In genomic region chr1:56576880-56577858, GRCh38 we compare ENCODE assay signal across 7 cellular contexts. TPM values are rescaled to one million over a fixed set of nuclear protein-coding genes. Genes with fewer than 3 reads are reported as not detected.
DNase-seq lines count a peak whose midpoint lies in the region; ATAC-seq and TF ChIP-seq lines count a peak whose summit lies in the region.

No MANE protein-coding gene starts in this region.

- TF ChIP-seq CTCF in GM20000 (IDR thresholded peaks at IDR 0.05; ENCODE audit: extremely low read depth, missing control alignments): no peak
- TF ChIP-seq CTCF in PC-3 (conservative IDR thresholded peaks at IDR 0.05; ENCODE audit: low read depth, low read length): peak; percentile 69
- TF ChIP-seq CTCF in fibroblast of villous mesenchyme (IDR thresholded peaks at IDR 0.05; ENCODE audit: insufficient read depth, low read depth, low read length): peak; percentile 34
- peak; percentile 25 for TF ChIP-seq CTCF in parathyroid adenoma (IDR thresholded peaks at IDR 0.05)

- H3K4me2 ChIP-seq in PC-3 (ENCODE audit: low read length) (peak overlapping the region; percentile 91), parathyroid adenoma (ENCODE audit: low read length) (peak overlapping the region; percentile 85)

- no peaks in the 10 kb centered on the region for H3K4me1 Mint-ChIP-seq in stimulated activated effector memory CD8-positive, alpha-beta T cell treated with anti-CD3 and anti-CD28 coated beads, Interleukin-12 subunit alpha, Interleukin-12 subunit beta, amount 100 ng/mL, for 72 hours
- peaks cover 0 to 13% (median 6%) of the 10 kb centered on the region in 7 donors for H3K4me1 Mint-ChIP-seq in naive thymus-derived CD4-positive, alpha-beta T cell

- H2AFZ ChIP-seq in PC-3 (ENCODE audit: low read length) (no peak overlapping the region), parathyroid adenoma (peak overlapping the region; percentile 2)

- H3K9ac ChIP-seq in PC-3 (ENCODE audit: low read length): peak overlapping the region; percentile 73
- H3K9ac ChIP-seq in parathyroid adenoma: no peak overlapping the region

- TSS peak; percentile 61 for BruUV-seq in PC-3 (replicated peaks; lab: Mats Ljungman, UMichigan)

- H3K27me3 Mint-ChIP-seq in naive thymus-derived CD4-positive, alpha-beta T cell: peaks cover 42 to 52% (median 47%) of the 10 kb centered on the region in 5 donors

- H3K27me3 ChIP-seq in PC-3 (ENCODE audit: low read length) (no peaks in the 10 kb centered on the region), parathyroid adenoma (ENCODE audit: control insufficient read depth, insufficient read depth, low read length) (no peaks in the 10 kb centered on the region)
- no peaks in the 10 kb centered on the region for H3K27me3 ChIP-seq in naive thymus-derived CD4-positive, alpha-beta T cell (ENCODE audit: control insufficient read depth in 2 of 2, insufficient read depth in 2 of 2, low read length in 2 of 2)

- CTCF ChIA-PET in PC-3 (lab: Charles Lee): interaction anchor here (0.6 to 1.1 kb wide), 4 partner anchors 31 to 1070 kb away, joined by 3 to 6 read pairs (median 4); no protein-coding TSS in a partner anchor
- CTCF ChIA-PET in naive thymus-derived CD4-positive, alpha-beta T cell (lab: Charles Lee): no interaction called here

- peak overlapping the region; percentile 94 for H3K4me3 ChIP-seq in PC-3 (ENCODE audit: low read length)
- peak overlapping the region; percentile 75 for H3K4me3 ChIP-seq in fibroblast of villous mesenchyme (ENCODE audit: low read depth, low read length)
- H3K4me3 ChIP-seq in parathyroid adenoma (ENCODE audit: low read depth, low read length): peak overlapping the region; percentile 94
- H3K4me3 ChIP-seq in naive thymus-derived CD4-positive, alpha-beta T cell (ENCODE audit: low read length): no peak overlapping the region

- H3K4me3 Mint-ChIP-seq in stimulated activated effector memory CD8-positive, alpha-beta T cell treated with anti-CD3 and anti-CD28 coated beads, Interleukin-12 subunit alpha, Interleukin-12 subunit beta, amount 100 ng/mL, for 72 hours: no peak overlapping the region
- peak overlapping the region in 1 of 10 donors; percentile 9 for H3K4me3 Mint-ChIP-seq in naive thymus-derived CD4-positive, alpha-beta T cell

- no peaks in the 10 kb centered on the region for H3K36me3 Mint-ChIP-seq in stimulated activated effector memory CD8-positive, alpha-beta T cell treated with anti-CD3 and anti-CD28 coated beads, Interleukin-12 subunit alpha, Interleukin-12 subunit beta, amount 100 ng/mL, for 72 hours
- no peaks in the 10 kb centered on the region for H3K36me3 Mint-ChIP-seq in naive thymus-derived CD4-positive, alpha-beta T cell

- intact Hi-C loops in PC-3 (cut with micrococcal nuclease): loop anchor here (5.0 to 10.0 kb wide), 7 partner anchors 105 to 1102 kb away; no protein-coding TSS in a partner anchor
- intact Hi-C loops in naive thymus-derived CD4-positive, alpha-beta T cell (cut with micrococcal nuclease): no loop called here

- peaks cover 40% of the 10 kb centered on the region for H4K20me1 ChIP-seq in PC-3 (ENCODE audit: low read length)

- no peaks in the 10 kb centered on the region for H3K36me3 ChIP-seq in PC-3 (ENCODE audit: low read depth, low read length)
- no peaks in the 10 kb centered on the region for H3K36me3 ChIP-seq in parathyroid adenoma (ENCODE audit: control insufficient read depth, insufficient read depth, low read length)
- no peaks in the 10 kb centered on the region for H3K36me3 ChIP-seq in naive thymus-derived CD4-positive, alpha-beta T cell (ENCODE audit: control insufficient read depth in 2 of 3, insufficient read depth in 3 of 3, low read length in 3 of 3)

- H3K9me3 ChIP-seq in PC-3 (ENCODE audit: low read length) (no peaks in the 10 kb centered on the region), parathyroid adenoma (ENCODE audit: control insufficient read depth, low read length) (no peaks in the 10 kb centered on the region)
- no peaks in the 10 kb centered on the region for H3K9me3 ChIP-seq in naive thymus-derived CD4-positive, alpha-beta T cell (ENCODE audit: control insufficient read depth in 2 of 3, low read length in 3 of 3)

- H3K4me1 ChIP-seq in PC-3 (ENCODE audit: insufficient read depth, low read length): peaks cover 46% of the 10 kb centered on the region
- peaks cover 5% of the 10 kb centered on the region for H3K4me1 ChIP-seq in parathyroid adenoma
- H3K4me1 ChIP-seq in naive thymus-derived CD4-positive, alpha-beta T cell (ENCODE audit: control insufficient read depth in 2 of 2, insufficient read depth in 2 of 2, low read length in 2 of 2): no peaks in the 10 kb centered on the region

- no peaks in the 10 kb centered on the region for H3K9me2 ChIP-seq in PC-3 (replicated peaks; ENCODE audit: low read length)

- POLR2A ChIA-PET in PC-3 (lab: Charles Lee; ENCODE audit: unreplicated experiment): interaction anchor here (0.6 kb wide), 2 partner anchors 163 to 1101 kb away, joined by 3 to 8 read pairs; no protein-coding TSS in a partner anchor
- POLR2A ChIA-PET in naive thymus-derived CD4-positive, alpha-beta T cell (lab: Charles Lee): no interaction called here

- no peak overlapping the region for H3K27ac Mint-ChIP-seq in stimulated activated effector memory CD8-positive, alpha-beta T cell treated with anti-CD3 and anti-CD28 coated beads, Interleukin-12 subunit alpha, Interleukin-12 subunit beta, amount 100 ng/mL, for 72 hours
- no peak overlapping the region for H3K27ac Mint-ChIP-seq in naive thymus-derived CD4-positive, alpha-beta T cell

- DNase-seq in GM20000 (ENCODE audit: low spot score) (peak; percentile 42), PC-3 (peak; percentile 58), fibroblast of villous mesenchyme (ENCODE audit: low read depth) (no peak)
- DNase-seq in stimulated activated effector memory CD8-positive, alpha-beta T cell treated with anti-CD3 and anti-CD28 coated beads, Interleukin-12 subunit alpha, Interleukin-12 subunit beta, amount 100 ng/mL, for 72 hours (ENCODE audit: low spot score in 2 of 2): no peak
- no peak for DNase-seq in naive thymus-derived CD4-positive, alpha-beta T cell

- H3K9me3 Mint-ChIP-seq in stimulated activated effector memory CD8-positive, alpha-beta T cell treated with anti-CD3 and anti-CD28 coated beads, Interleukin-12 subunit alpha, Interleukin-12 subunit beta, amount 100 ng/mL, for 72 hours: no peaks in the 10 kb centered on the region
- H3K9me3 Mint-ChIP-seq in naive thymus-derived CD4-positive, alpha-beta T cell: no peaks in the 10 kb centered on the region

- H3K79me2 ChIP-seq in PC-3 (ENCODE audit: low read length) (peaks cover 70% of the 10 kb centered on the region), parathyroid adenoma (peaks cover 10% of the 10 kb centered on the region)

- H3K27ac ChIP-seq in PC-3 (ENCODE audit: low read length) (peak overlapping the region; percentile 8; the same call in 1 of the 2 replicates), parathyroid adenoma (peak overlapping the region; percentile 90)
- H3K27ac ChIP-seq in naive thymus-derived CD4-positive, alpha-beta T cell (ENCODE audit: low read depth, low read length): no peak overlapping the region

- ATAC-seq in PC-3: peak; percentile 21
- ATAC-seq in HG03095 (IDR thresholded peaks at IDR 0.05; ENCODE audit: unreplicated experiment): no peak
- no peak for ATAC-seq in stimulated activated effector memory CD8-positive, alpha-beta T cell treated with anti-CD3 and anti-CD28 coated beads, Interleukin-12 subunit alpha, Interleukin-12 subunit beta, amount 100 ng/mL, for 72 hours
- ATAC-seq in naive thymus-derived CD4-positive, alpha-beta T cell: no peak

- H3F3A ChIP-seq in PC-3 (ENCODE audit: low read length, unreplicated experiment): no peaks in the 10 kb centered on the region

RNA-seq across cellular contexts. Expression of gene PLPP3, which starts 2.2 kb away (rescaled TPM):
- total RNA-seq in PC-3 (2014; rRNA removed) (32.8 and 41.0 TPM in 2 replicates), fibroblast of villous mesenchyme (10.3 and 14.7 TPM in 2 replicates)
- under 1 TPM in 2 of 5 experiments, not detected in 3; 0.16 to 0.30 TPM for total RNA-seq in naive thymus-derived CD4-positive, alpha-beta T cell
- polyA plus RNA-seq in naive thymus-derived CD4-positive, alpha-beta T cell: not detected

Comparison
In these comparisons a context has a peak if more than half of its experiments do, and no peak if none do; other contexts are left out.
1. DNase-seq: peak in GM20000 (single experiment) and PC-3 (single experiment); none in fibroblast of villous mesenchyme (single experiment), stimulated activated effector memory CD8-positive, alpha-beta T cell treated with anti-CD3 and anti-CD28 coated beads, Interleukin-12 subunit alpha, Interleukin-12 subunit beta, amount 100 ng/mL, for 72 hours (0 of 2) and naive thymus-derived CD4-positive, alpha-beta T cell (0 of 9).